8 cellular contexts compared by ENCODE assay signal in the genomic region with DNA sequence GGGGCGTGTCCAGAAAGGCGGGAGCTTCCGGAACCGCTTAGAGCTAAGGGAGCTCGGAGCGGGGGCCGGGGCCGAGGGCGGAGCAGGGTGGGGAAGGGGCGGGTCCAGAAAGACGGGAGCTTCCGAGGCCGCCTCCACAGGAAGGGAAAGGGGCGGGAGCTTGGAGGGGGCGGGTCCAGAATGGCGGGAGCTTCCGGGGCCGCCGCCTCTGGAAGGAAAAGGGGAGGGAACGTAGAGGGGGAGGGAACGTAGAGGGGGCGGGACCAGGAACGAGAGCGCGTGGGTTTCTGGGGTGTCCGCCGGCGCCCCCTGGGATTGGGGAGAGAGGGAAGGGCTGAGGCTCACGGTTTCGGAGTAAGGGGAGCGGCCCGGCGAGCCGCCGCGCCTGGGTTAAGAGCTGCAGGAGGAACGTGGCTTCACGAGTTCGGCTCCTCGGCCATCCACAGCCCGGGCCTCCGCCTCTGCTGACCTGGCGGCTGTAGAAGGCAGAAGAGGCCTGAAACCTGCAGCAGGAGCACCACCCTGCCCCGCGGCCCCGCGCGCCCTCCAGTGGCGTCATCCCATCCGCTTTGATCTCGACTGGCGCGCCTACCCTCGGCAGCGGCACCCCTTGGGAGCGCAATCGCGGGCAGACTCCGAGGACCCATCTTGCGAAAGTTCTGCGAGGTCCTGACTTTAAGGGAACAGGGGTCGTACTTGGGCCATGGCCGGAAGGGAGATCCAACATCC. TPM values are rescaled to one million over a fixed set of nuclear protein-coding genes. Genes with fewer than 3 reads are reported as not detected.
A peak's percentile ranks its signal among the peaks of the same experiment; 100 is the strongest.
DNase-seq lines count a peak whose midpoint lies in the region; ATAC-seq, FAIRE-seq and TF ChIP-seq lines count a peak whose summit lies in the region.

No MANE protein-coding gene starts in this region.

- TF ChIP-seq POLR2A in endothelial cell of umbilical vein (IDR thresholded peaks at IDR 0.05; ENCODE audit: low read depth, low read length): peak; percentile 74

- TSS peak; percentile 75 for BruUV-seq in endothelial cell of umbilical vein (replicated peaks; lab: Mats Ljungman, UMichigan)

- intact Hi-C loops in endothelial cell of umbilical vein (cut with micrococcal nuclease): loop anchor here (1.0 to 5.0 kb wide), 7 partner anchors 23 to 572 kb away; a partner anchor contains a TSS

- H3K27ac ChIP-seq in HUES6 (ENCODE audit: low read depth, low read length): peak overlapping the region; percentile 87
- H3K27ac ChIP-seq in endothelial cell of umbilical vein (ENCODE audit: insufficient read depth, low read depth, low read length): peak overlapping the region; percentile 67

- DNase-seq in D721Med (ENCODE audit: insufficient read length, low spot score): peak; percentile 86
- peak; percentile 99 for DNase-seq in NT2/D1 (ENCODE audit: low read depth, low spot score)
- peak; percentile 99 for DNase-seq in activated CD8-positive, alpha-beta memory T cell treated with anti-CD3 and anti-CD28 coated beads, Interleukin-2, amount 50 U/mL, for 4 hours
- DNase-seq in endothelial cell of umbilical vein (ENCODE audit: low read depth, low spot score): peak; percentile 98
- DNase-seq in midbrain (lab: John Stamatoyannopoulos, UW): peak; percentile 98
- DNase-seq in stimulated activated CD8-positive, alpha-beta memory T cell treated with anti-CD3 and anti-CD28 coated beads, Interleukin-15, amount 100 ng/mL, for 48 hours (ENCODE audit: low read depth in 2 of 2): peak; percentile 99

- H2AFZ ChIP-seq in endothelial cell of umbilical vein (ENCODE audit: low read depth, low read length): peak overlapping the region; percentile 66

- dilution Hi-C loops in endothelial cell of umbilical vein (cut with MboI; ENCODE audit: extremely low pct_ligation_motif_present, low sequenced_read_pairs): no loop called here

- H3K9ac ChIP-seq in HUES6 (ENCODE audit: low read length) (peak overlapping the region; percentile 90), NT2/D1 (ENCODE audit: insufficient read length, low read depth) (peak overlapping the region; percentile 98), endothelial cell of umbilical vein (replicated peaks; ENCODE audit: extremely low read depth, insufficient read depth, low read length) (peak overlapping the region; percentile 69)

- H3K4me3 ChIP-seq in HUES6 (ENCODE audit: low read depth, low read length): peak overlapping the region; percentile 82
- H3K4me3 ChIP-seq in NT2/D1 (ENCODE audit: insufficient read length, low read depth): peak overlapping the region; percentile 77
- H3K4me3 ChIP-seq in endothelial cell of umbilical vein (replicated peaks in 1 of 3; ENCODE audit: insufficient read depth in 1 of 3, low read depth in 1 of 3, low read length in 3 of 3): peak overlapping the region; percentile 51 to 60 (median 54)

- peak; percentile 66 for TF ChIP-seq CTCF in D721Med (IDR thresholded peaks at IDR 0.05; ENCODE audit: insufficient read depth, missing control alignments)
- peak; percentile 54 to 74 for TF ChIP-seq CTCF in endothelial cell of umbilical vein (IDR thresholded peaks at IDR 0.05; ENCODE audit: extremely low read depth in 1 of 2, insufficient read depth in 1 of 2, low read depth in 1 of 2, low read length in 2 of 2)

- H3K9me3 ChIP-seq in HUES6 (ENCODE audit: control insufficient read depth, insufficient read depth, low read depth, low read length): no peaks in the 10 kb centered on the region
- peaks cover 5% of the 10 kb centered on the region; the same call in 1 of the 2 replicates for H3K9me3 ChIP-seq in NT2/D1 (ENCODE audit: insufficient read depth, low read length)
- H3K9me3 ChIP-seq in endothelial cell of umbilical vein (replicated peaks; ENCODE audit: control insufficient read depth, insufficient read depth, low read length): no peaks in the 10 kb centered on the region

- peak overlapping the region; percentile 49 for H3K4me2 ChIP-seq in endothelial cell of umbilical vein (ENCODE audit: insufficient read depth, low read length)

- H4K20me1 ChIP-seq in endothelial cell of umbilical vein (replicated peaks; ENCODE audit: control insufficient read depth, extremely low read depth, insufficient read depth, low read length): no peaks in the 10 kb centered on the region

- peak; percentile 67 for ATAC-seq in GM21390 (IDR thresholded peaks at IDR 0.05; ENCODE audit: unreplicated experiment)

- H3K36me3 ChIP-seq in HUES6 (ENCODE audit: control insufficient read depth, insufficient read depth, low read length) (no peaks in the 10 kb centered on the region), NT2/D1 (ENCODE audit: insufficient read depth, insufficient read length, low read length) (no peaks in the 10 kb centered on the region), endothelial cell of umbilical vein (ENCODE audit: control insufficient read depth in 2 of 2, extremely low read depth in 1 of 2, insufficient read depth in 2 of 2, low read length in 2 of 2) (no peaks in the 10 kb centered on the region)

- no peaks in the 10 kb centered on the region for H3K9me1 ChIP-seq in endothelial cell of umbilical vein (replicated peaks; ENCODE audit: control insufficient read depth, extremely low read depth, insufficient read depth, low read length)

- H3K79me2 ChIP-seq in endothelial cell of umbilical vein (ENCODE audit: control insufficient read depth, insufficient read depth, low read length): no peaks in the 10 kb centered on the region

- no peak for FAIRE-seq in D721Med (lab: Jason Lieb, UNC)
- peak; percentile 90 for FAIRE-seq in endothelial cell of umbilical vein (lab: Jason Lieb, UNC)

- H3K4me1 ChIP-seq in HUES6 (ENCODE audit: control insufficient read depth, insufficient read depth, low read length) (peaks cover 48% of the 10 kb centered on the region), NT2/D1 (ENCODE audit: insufficient read depth, insufficient read length) (peaks cover 8% of the 10 kb centered on the region), endothelial cell of umbilical vein (ENCODE audit: control insufficient read depth, extremely low read depth, insufficient read depth, low read length) (peaks cover 14% of the 10 kb centered on the region)

- CTCF ChIA-PET in endothelial cell of umbilical vein (lab: Charles Lee): interaction anchor here (0.6 to 9.9 kb wide), 26 partner anchors 9 to 629 kb away, joined by 3 to 556 read pairs (median 4); a partner anchor contains a TSS

- no peaks in the 10 kb centered on the region for H3K27me3 ChIP-seq in HUES6 (ENCODE audit: control insufficient read depth, insufficient read depth, low read length)
- no peaks in the 10 kb centered on the region for H3K27me3 ChIP-seq in NT2/D1 (ENCODE audit: insufficient read depth, insufficient read length)
- H3K27me3 ChIP-seq in endothelial cell of umbilical vein (ENCODE audit: control insufficient read depth in 2 of 2, insufficient read depth in 2 of 2, low read length in 2 of 2): no peaks in the 10 kb centered on the region

- POLR2A ChIA-PET in endothelial cell of umbilical vein (lab: Charles Lee): interaction anchor here (0.6 to 1.3 kb wide), 11 partner anchors 36 to 528 kb away, joined by 3 to 33 read pairs (median 5); a partner anchor contains a TSS

TF ChIP-seq in endothelial cell of umbilical vein, 7 proteins besides CTCF, POLR2A, EP300 and RAD21:
- TF ChIP-seq, protein P1, sequence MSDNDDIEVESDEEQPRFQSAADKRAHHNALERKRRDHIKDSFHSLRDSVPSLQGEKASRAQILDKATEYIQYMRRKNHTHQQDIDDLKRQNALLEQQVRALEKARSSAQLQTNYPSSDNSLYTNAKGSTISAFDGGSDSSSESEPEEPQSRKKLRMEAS (IDR thresholded peaks at IDR 0.05; ENCODE audit: insufficient read depth, insufficient read length): no peak
- no peak for TF ChIP-seq GATA2 (IDR thresholded peaks at IDR 0.05; ENCODE audit: insufficient read depth, insufficient read length, low read depth, low read length)
- TF ChIP-seq EZH2 (IDR thresholded peaks at IDR 0.05; ENCODE audit: borderline replicate concordance, low read depth, low read length, severe bottlenecking): no peak
- no peak for TF ChIP-seq JUN (IDR thresholded peaks at IDR 0.05; ENCODE audit: borderline replicate concordance, insufficient read depth, insufficient read length, low read depth)
- TF ChIP-seq FOS (IDR thresholded peaks at IDR 0.05; ENCODE audit: borderline replicate concordance, insufficient read depth, low read length): no peak
- TF ChIP-seq POLR2AphosphoS5 (IDR thresholded peaks at IDR 0.05; ENCODE audit: insufficient read depth, low read depth, low read length): peak; percentile 74
- peak; percentile 31 for TF ChIP-seq MYC (IDR thresholded peaks at IDR 0.05; ENCODE audit: low read depth, low read length)

RNA-seq across cellular contexts. Expression of a gene that starts 22.9 kb away (rescaled TPM):
- 5.6 and 5.9 TPM in 2 replicates for total RNA-seq in endothelial cell of umbilical vein
- 3.4 and 3.7 TPM in 2 replicates for polyA plus RNA-seq in endothelial cell of umbilical vein
- polyA plus RNA-seq in endothelial cell of umbilical vein (2011; cell fraction: cytosol; rRNA removed): 2.6 and 3.2 TPM in 2 replicates
- 1.1 and 1.8 TPM in 2 replicates for polyA plus RNA-seq in endothelial cell of umbilical vein (2011; cell fraction: nucleus; rRNA removed)
- polyA plus RNA-seq in endothelial cell of umbilical vein (2012): 1.9 and 3.3 TPM in 2 replicates
- polyA minus RNA-seq in endothelial cell of umbilical vein: 0.70 and 1.4 TPM in 2 replicates
- 26.3 TPM for polyA minus RNA-seq in endothelial cell of umbilical vein (2011; cell fraction: cytosol; rRNA and poly(A)+ RNA removed)
- 0.87 and 0.96 TPM in 2 replicates for polyA minus RNA-seq in endothelial cell of umbilical vein (2011; cell fraction: nucleus; rRNA and poly(A)+ RNA removed)

RNA-seq across cellular contexts. Expression of a gene that starts 36.2 kb away (rescaled TPM):
- total RNA-seq in endothelial cell of umbilical vein: 15.8 and 16.3 TPM in 2 replicates
- 24.9 and 25.2 TPM in 2 replicates for polyA plus RNA-seq in endothelial cell of umbilical vein
- 25.3 and 32.1 TPM in 2 replicates for polyA plus RNA-seq in endothelial cell of umbilical vein (2011; cell fraction: cytosol; rRNA removed)
- 33.1 and 34.5 TPM in 2 replicates for polyA plus RNA-seq in endothelial cell of umbilical vein (2011; cell fraction: nucleus; rRNA removed)
- polyA plus RNA-seq in endothelial cell of umbilical vein (2012): 10.8 and 12.9 TPM in 2 replicates
- 27.8 and 33.5 TPM in 2 replicates for polyA minus RNA-seq in endothelial cell of umbilical vein
- 30.7 TPM for polyA minus RNA-seq in endothelial cell of umbilical vein (2011; cell fraction: cytosol; rRNA and poly(A)+ RNA removed)
- 13.7 and 21.1 TPM in 2 replicates for polyA minus RNA-seq in endothelial cell of umbilical vein (2011; cell fraction: nucleus; rRNA and poly(A)+ RNA removed)

RNA-seq across cellular contexts. Expression of a gene that starts 36.5 kb away (rescaled TPM):
- total RNA-seq in endothelial cell of umbilical vein: 14.3 and 16.6 TPM in 2 replicates
- 12.3 and 15.0 TPM in 2 replicates for polyA plus RNA-seq in endothelial cell of umbilical vein
- 7.5 and 10.4 TPM in 2 replicates for polyA plus RNA-seq in endothelial cell of umbilical vein (2011; cell fraction: cytosol; rRNA removed)
- 57.5 and 66.2 TPM in 2 replicates for polyA plus RNA-seq in endothelial cell of umbilical vein (2011; cell fraction: nucleus; rRNA removed)
- 6.0 and 8.2 TPM in 2 replicates for polyA plus RNA-seq in endothelial cell of umbilical vein (2012)
- polyA minus RNA-seq in endothelial cell of umbilical vein: 6.1 and 9.3 TPM in 2 replicates
- 8.7 TPM for polyA minus RNA-seq in endothelial cell of umbilical vein (2011; cell fraction: cytosol; rRNA and poly(A)+ RNA removed)
- polyA minus RNA-seq in endothelial cell of umbilical vein (2011; cell fraction: nucleus; rRNA and poly(A)+ RNA removed): 11.3 and 14.0 TPM in 2 replicates

Comparison
In these comparisons a context has a peak if more than half of its experiments do, and no peak if none do; other contexts are left out.
1. Peak in every context shown above with its lines: DNase-seq, ATAC-seq, H3K4me3 ChIP-seq and H3K27ac ChIP-seq.